Comparison of ENCODE assay signal across 1 cellular context in genomic region chr7:21185866-21186265, GRCh38.
A peak's percentile ranks its signal among the peaks of the same experiment; 100 is the strongest.
TF ChIP-seq lines count a peak whose summit lies in the region.

No MANE protein-coding gene starts in this region.

TF ChIP-seq in K562, 482 proteins besides CTCF, POLR2A, EP300 and RAD21:
- TF ChIP-seq ZBTB40 (IDR thresholded peaks at IDR 0.05) (peak; percentile 66; the same call in 1 of the 2 replicates), ZBTB40 (CRISPR knock-in tag; IDR thresholded peaks at IDR 0.05) (no peak), FOXA3 (CRISPR knock-in tag; conservative IDR thresholded peaks at IDR 0.05 in 1 of 2, IDR thresholded peaks at IDR 0.05 in 1 of 2) (no peak)
